18 cellular contexts compared by ENCODE assay signal in the genomic region with DNA sequence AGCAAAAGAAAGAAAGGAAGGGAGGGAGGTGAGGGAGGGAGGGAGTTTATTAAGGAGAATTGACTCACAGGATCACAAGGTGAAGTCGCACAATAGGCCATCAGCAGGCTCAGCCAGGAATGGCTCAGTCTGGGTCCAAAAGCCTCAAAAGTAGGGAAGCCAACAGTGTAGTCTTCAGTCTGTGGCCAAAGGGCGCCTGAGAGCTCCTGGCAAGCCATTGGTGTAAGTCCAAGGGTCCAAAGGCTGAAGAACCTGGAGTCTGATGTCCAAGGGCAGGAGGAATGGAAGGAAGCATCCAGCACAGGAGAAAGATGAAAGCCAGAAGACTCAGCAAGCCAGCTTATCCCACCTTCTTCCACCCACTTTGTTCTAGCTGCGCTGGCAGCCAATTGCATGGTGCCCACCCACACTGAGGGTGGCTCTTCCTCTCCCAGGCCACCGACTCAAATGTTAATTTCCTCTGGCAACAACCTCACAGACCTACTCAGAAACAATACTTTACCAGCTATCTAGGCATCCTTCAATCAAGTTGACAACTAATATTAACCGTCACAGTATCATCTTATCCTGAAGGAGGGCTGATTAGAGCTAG. TPM values are rescaled to one million over a fixed set of nuclear protein-coding genes. Genes with fewer than 3 reads are reported as not detected.
DNase-seq lines count a peak whose midpoint lies in the region; ATAC-seq, FAIRE-seq and TF ChIP-seq lines count a peak whose summit lies in the region.
"Had no signal": no experiment of that assay in that cellular context is flagged by ENCODE, and none has a peak within 500 bp of the region (broad histone marks: within the 10 kb centered on the region; RNA-seq: fewer than 3 reads in every experiment).

No MANE protein-coding gene starts in this region.

- H3K4me1 ChIP-seq in KMS-11 (ENCODE audit: low read depth, poor library complexity, severe bottlenecking) = peaks cover 23% of the 10 kb centered on the region
- peaks cover 0 to 3% of the 10 kb centered on the region in 2 donors for H3K4me1 ChIP-seq in small intestine (ENCODE audit: control insufficient read depth in 2 of 2, insufficient read depth in 1 of 2, low read depth in 1 of 2, low read length in 1 of 2)
- H3K4me1 ChIP-seq: colonic mucosa had no signal

- H3K79me2 ChIP-seq in KMS-11 (ENCODE audit: insufficient read depth, low read depth) = no peaks in the 10 kb centered on the region

- H3K36me3 ChIP-seq in KMS-11 (ENCODE audit: insufficient read depth) (no peaks in the 10 kb centered on the region), small intestine (ENCODE audit: control insufficient read depth in 2 of 2, insufficient read depth in 2 of 2, low read length in 2 of 2) (peaks cover 0 to 2% of the 10 kb centered on the region in 2 donors)
- H3K36me3 ChIP-seq: brain microvascular endothelial cell, colonic mucosa, WERI-Rb-1 had no signal

- H3K4me2 ChIP-seq in KMS-11 = peak overlapping the region; percentile 30

- H3K9me3 Mint-ChIP-seq in activated T-cell treated with anti-CD3 and anti-CD28 coated beads, Interleukin-2, amount 50 U/mL, for 72 hours = no peaks in the 10 kb centered on the region
- H3K9me3 Mint-ChIP-seq in activated naive CD8-positive, alpha-beta T cell treated with anti-CD3 and anti-CD28 coated beads for 36 hours = no peaks in the 10 kb centered on the region

- 0 out of 2 replicates have a peak, but pooled peaks cover 3% of the 10 kb centered on the region for H4K20me1 ChIP-seq in KMS-11 (ENCODE audit: insufficient read depth)

- no peak for FAIRE-seq in small intestine (lab: Jason Lieb, UNC)
- FAIRE-seq: endometrium had no signal

- H3K4me1 Mint-ChIP-seq in activated T-cell treated with anti-CD3 and anti-CD28 coated beads, Interleukin-2, amount 50 U/mL, for 72 hours (ENCODE audit: low read depth) = peaks cover 68% of the 10 kb centered on the region
- peaks cover 72% of the 10 kb centered on the region for H3K4me1 Mint-ChIP-seq in activated naive CD8-positive, alpha-beta T cell treated with anti-CD3 and anti-CD28 coated beads for 36 hours

- peaks cover 3 to 6% of the 10 kb centered on the region in 2 donors for H3K36me3 Mint-ChIP-seq in activated T-cell treated with anti-CD3 and anti-CD28 coated beads, Interleukin-2, amount 50 U/mL, for 72 hours (ENCODE audit: insufficient read depth in 2 of 2)
- H3K36me3 Mint-ChIP-seq in activated naive CD8-positive, alpha-beta T cell treated with anti-CD3 and anti-CD28 coated beads for 36 hours = peaks cover 30% of the 10 kb centered on the region

- no peaks in the 10 kb centered on the region for H3K27me3 Mint-ChIP-seq in activated T-cell treated with anti-CD3 and anti-CD28 coated beads, Interleukin-2, amount 50 U/mL, for 72 hours (ENCODE audit: low read depth)
- H3K27me3 Mint-ChIP-seq in activated naive CD8-positive, alpha-beta T cell treated with anti-CD3 and anti-CD28 coated beads for 36 hours = no peaks in the 10 kb centered on the region

- ATAC-seq in activated T-cell treated with anti-CD3 and anti-CD28 coated beads, Interleukin-2, amount 50 U/mL, for 72 hours (replicated peaks in 1 of 2) = no peak
- ATAC-seq in HG02571 (IDR thresholded peaks at IDR 0.05; ENCODE audit: unreplicated experiment) (no peak), HG02623 (IDR thresholded peaks at IDR 0.05; ENCODE audit: unreplicated experiment) (no peak)
- ATAC-seq: left ventricle myocardium superior had no signal

- H3K9me3 ChIP-seq in small intestine (ENCODE audit: control insufficient read depth, low read depth) = no peaks in the 10 kb centered on the region
- H3K9me3 ChIP-seq: colonic mucosa had no signal

- H3K9ac ChIP-seq in KMS-11 = no peak overlapping the region

- TF ChIP-seq CTCF in KMS-11 (conservative IDR thresholded peaks at IDR 0.05; ENCODE audit: low read depth, low read length) = no peak

- H3K27ac ChIP-seq in KMS-11 = no peak overlapping the region
- H3K27ac ChIP-seq in small intestine (ENCODE audit: low read depth in 1 of 2, low read length in 1 of 2) = no peak overlapping the region
- H3K27ac ChIP-seq: brain microvascular endothelial cell, WERI-Rb-1 had no signal

- DNase-seq in activated T-cell treated with anti-CD3 and anti-CD28 coated beads, Interleukin-2, amount 50 U/mL, for 72 hours = no peak
- no peak for DNase-seq in activated T-cell treated with anti-CD3 and anti-CD28 coated beads, Interleukin-2, amount 50 U/mL, for 1 hour
- DNase-seq in activated naive CD8-positive, alpha-beta T cell treated with anti-CD3 and anti-CD28 coated beads for 36 hours = no peak
- DNase-seq in small intestine = peak; percentile 65
- DNase-seq in HuH-7.5 (ENCODE audit: low spot score) = no peak
- DNase-seq: brain microvascular endothelial cell; colonic mucosa; COR-L47; left ventricle myocardium superior; NCI-H1105; NCI-H2081; NCI-H510A; stimulated activated CD4-positive, alpha-beta T cell treated with anti-CD3 and anti-CD28 coated beads, Interleukin-12 subunit alpha, Interleukin-12 subunit beta, amount 100 ng/mL, for 4 hours; WERI-Rb-1 had no signal

- H3K27ac Mint-ChIP-seq in activated T-cell treated with anti-CD3 and anti-CD28 coated beads, Interleukin-2, amount 50 U/mL, for 72 hours = peak overlapping the region; percentile 94
- H3K27ac Mint-ChIP-seq in activated naive CD8-positive, alpha-beta T cell treated with anti-CD3 and anti-CD28 coated beads for 36 hours = peak overlapping the region; percentile 85

- H3K27me3 ChIP-seq in KMS-11 (ENCODE audit: insufficient read depth, low read depth) = no peaks in the 10 kb centered on the region
- H3K27me3 ChIP-seq in small intestine (ENCODE audit: control insufficient read depth in 2 of 2, insufficient read depth in 2 of 2, low read length in 2 of 2) = no peaks in the 10 kb centered on the region
- H3K27me3 ChIP-seq: brain microvascular endothelial cell, colonic mucosa had no signal

- 73 to 85% (median 82%) methylated on average over 5 of the region's 5 CpGs for WGBS in small intestine, 3 donors

- peak overlapping the region; percentile 51 to 84 for H3K4me3 Mint-ChIP-seq in activated T-cell treated with anti-CD3 and anti-CD28 coated beads, Interleukin-2, amount 50 U/mL, for 72 hours
- H3K4me3 Mint-ChIP-seq in activated naive CD8-positive, alpha-beta T cell treated with anti-CD3 and anti-CD28 coated beads for 36 hours = peak overlapping the region; percentile 62

- H3K4me3 ChIP-seq in KMS-11 (IDR thresholded peaks at IDR 0.05; ENCODE audit: insufficient read depth, low read depth, low read length) (no peak overlapping the region), small intestine (ENCODE audit: low read depth in 1 of 2, low read length in 2 of 2) (no peak overlapping the region)
- H3K4me3 ChIP-seq: colonic mucosa had no signal

- H2AFZ ChIP-seq in KMS-11 (ENCODE audit: low read depth) = no peak overlapping the region

RNA-seq across cellular contexts. Expression of a gene that starts 5.8 kb away (rescaled TPM):
- total RNA-seq in activated T-cell treated with anti-CD3 and anti-CD28 coated beads, Interleukin-2, amount 50 U/mL, for 72 hours = 10 to 100 TPM; 79.0 to 84.1 TPM
- 10 to 100 TPM; 76.3 to 80.3 TPM for total RNA-seq in activated naive CD8-positive, alpha-beta T cell treated with anti-CD3 and anti-CD28 coated beads for 36 hours
- polyA plus RNA-seq in small intestine = 100 to 1,000 TPM; 117 to 397 (median 298) TPM
